In genomic region chr19:2949939-2950285, GRCh38 we compare ENCODE assay signal across 8 cellular contexts. TPM values are rescaled to one million over a fixed set of nuclear protein-coding genes. Genes with fewer than 3 reads are reported as not detected.
DNase-seq lines count a peak whose midpoint lies in the region; ATAC-seq and TF ChIP-seq lines count a peak whose summit lies in the region.

No MANE protein-coding gene starts in this region.

- POLR2A ChIA-PET in activated CD4-positive, alpha-beta memory T cell treated with anti-CD3 and anti-CD28 coated beads, Interleukin-2, amount 10 ng/mL, durations not matched to agents 7 days and 5 days (lab: Charles Lee) = interaction anchor here (0.9 to 2.1 kb wide), 12 partner anchors 13 to 326 kb away, joined by 3 to 10 read pairs (median 4); partner anchors contain the start of genes S1PR4 and ZNF57

- intact Hi-C loops in heart left ventricle (cut with DNase I) = loop anchor here in 8 of 10 donors (1.0 to 10.0 kb wide), 10 partner anchors 27 to 215 kb away; partner anchors contain the start of genes TLE6 (in 1 of the 8) and ZNF555 (in 1 of the 8)

- H3K27me3 ChIP-seq in heart left ventricle = no peaks in the 10 kb centered on the region

- H3K9me3 Mint-ChIP-seq in activated CD4-positive, alpha-beta memory T cell treated with anti-CD3 and anti-CD28 coated beads, Interleukin-2, amount 10 ng/mL, durations not matched to agents 7 days and 5 days = no peaks in the 10 kb centered on the region

- no peaks in the 10 kb centered on the region for H3K27me3 Mint-ChIP-seq in activated CD4-positive, alpha-beta memory T cell treated with anti-CD3 and anti-CD28 coated beads, Interleukin-2, amount 10 ng/mL, durations not matched to agents 7 days and 5 days

- no peak for TF ChIP-seq CTCF in heart left ventricle (IDR thresholded peaks at IDR 0.05)

- H3K4me1 ChIP-seq in heart left ventricle = peaks cover 0 to 24% (median 15%) of the 10 kb centered on the region in 12 donors

- DNase-seq in NCI-H2227 (lab: John Stamatoyannopoulos, UW; ENCODE audit: unreplicated experiment) = peak; percentile 39
- DNase-seq in NCI-H2227 treated with DMSO at 0.1 percent for 48 hours (lab: John Stamatoyannopoulos, UW) = no peak
- peak in 72 of 76 experiments; percentile 80 to 99 (median 94) for DNase-seq in HUDEP-2 (lab: John Stamatoyannopoulos, UW; ENCODE audit: unreplicated experiment in 76 of 76)
- no peak for DNase-seq in activated CD4-positive, alpha-beta memory T cell treated with anti-CD3 and anti-CD28 coated beads, Interleukin-2, amount 10 ng/mL, durations not matched to agents 7 days and 5 days
- peak in 4 of 5 donors; percentile 67 to 77 (median 70) for DNase-seq in heart left ventricle
- peak; percentile 99 for DNase-seq in pulmonary artery endothelial cell (ENCODE audit: low read depth, low spot score)
- no peak for DNase-seq in stimulated activated CD8-positive, alpha-beta memory T cell treated with anti-CD3 and anti-CD28 coated beads, Interleukin-4, amount 100 ng/mL, for 48 hours

- CTCF ChIA-PET in activated CD4-positive, alpha-beta memory T cell treated with anti-CD3 and anti-CD28 coated beads, Interleukin-2, amount 10 ng/mL, durations not matched to agents 7 days and 5 days (lab: Charles Lee) = interaction anchor here (0.7 to 4.9 kb wide), 40 partner anchors 7 to 354 kb away, joined by 3 to 52 read pairs (median 5); partner anchors contain the start of genes TLE5, TLE6, ZNF555 and ZNF57

- H3K4me3 ChIP-seq in heart left ventricle = peak overlapping the region; percentile 41 to 93 (median 80)

- no peaks in the 10 kb centered on the region for H3K9me3 ChIP-seq in heart left ventricle

- H3K27ac ChIP-seq in heart left ventricle = peak overlapping the region; percentile 89 to 99 (median 96)

- peak overlapping the region; percentile 91 for H3K27ac Mint-ChIP-seq in activated CD4-positive, alpha-beta memory T cell treated with anti-CD3 and anti-CD28 coated beads, Interleukin-2, amount 10 ng/mL, durations not matched to agents 7 days and 5 days

- H3K4me1 Mint-ChIP-seq in activated CD4-positive, alpha-beta memory T cell treated with anti-CD3 and anti-CD28 coated beads, Interleukin-2, amount 10 ng/mL, durations not matched to agents 7 days and 5 days = peaks cover 43% of the 10 kb centered on the region

- H3K36me3 ChIP-seq in heart left ventricle = no peaks in the 10 kb centered on the region

- ATAC-seq in heart left ventricle (peak; percentile 12 to 52 (median 34)), HG02623 (IDR thresholded peaks at IDR 0.05; ENCODE audit: unreplicated experiment) (no peak)

- TF ChIP-seq POLR2A in heart left ventricle (IDR thresholded peaks at IDR 0.05) = no peak

- peaks cover 16% of the 10 kb centered on the region for H3K36me3 Mint-ChIP-seq in activated CD4-positive, alpha-beta memory T cell treated with anti-CD3 and anti-CD28 coated beads, Interleukin-2, amount 10 ng/mL, durations not matched to agents 7 days and 5 days (ENCODE audit: low read depth)

- peak overlapping the region; percentile 94 for H3K4me3 Mint-ChIP-seq in activated CD4-positive, alpha-beta memory T cell treated with anti-CD3 and anti-CD28 coated beads, Interleukin-2, amount 10 ng/mL, durations not matched to agents 7 days and 5 days

- WGBS in heart left ventricle, 4 donors = 0 to 1% (median 0%) methylated on average over 11 of the region's 11 CpGs

RNA-seq across cellular contexts. Expression of gene ZNF77, which starts 5.1 kb away (rescaled TPM):
- 1 to 10 TPM; 4.0 to 4.2 TPM for total RNA-seq in activated CD4-positive, alpha-beta memory T cell treated with anti-CD3 and anti-CD28 coated beads, Interleukin-2, amount 10 ng/mL, durations not matched to agents 7 days and 5 days
- total RNA-seq in heart left ventricle = 1 to 10 TPM; 1.8 to 3.2 (median 2.3) TPM
- 1 to 10 TPM; 1.7 to 2.5 TPM for polyA plus RNA-seq in heart left ventricle
- 7.6 and 8.6 TPM in 2 replicates for total RNA-seq in pulmonary artery endothelial cell

RNA-seq across cellular contexts. Expression of gene TLE6, which starts 27.5 kb away (rescaled TPM):
- total RNA-seq in activated CD4-positive, alpha-beta memory T cell treated with anti-CD3 and anti-CD28 coated beads, Interleukin-2, amount 10 ng/mL, durations not matched to agents 7 days and 5 days = 1 to 10 TPM; 1.1 to 2.0 TPM
- total RNA-seq in heart left ventricle = 1 to 10 TPM in 2 of 9 donors, under 1 TPM in 6, not detected in 1; 0.21 to 1.3 (median 0.57) TPM
- 1 to 10 TPM; 1.3 to 1.4 TPM for polyA plus RNA-seq in heart left ventricle
- total RNA-seq in pulmonary artery endothelial cell = 1.9 and 3.4 TPM in 2 replicates

RNA-seq across cellular contexts. Expression of gene ZNF57, which starts 49.2 kb away (rescaled TPM):
- 1 to 10 TPM; 3.1 to 3.7 TPM for total RNA-seq in activated CD4-positive, alpha-beta memory T cell treated with anti-CD3 and anti-CD28 coated beads, Interleukin-2, amount 10 ng/mL, durations not matched to agents 7 days and 5 days
- total RNA-seq in heart left ventricle (1 to 10 TPM; 2.1 to 5.6 (median 3.3) TPM), pulmonary artery endothelial cell (7.0 and 8.2 TPM in 2 replicates)
- 1 to 10 TPM; 2.3 to 3.8 TPM for polyA plus RNA-seq in heart left ventricle

Comparison
In these comparisons a context has a peak if more than half of its experiments do, and no peak if none do; other contexts are left out.
1. DNase-seq: peak in NCI-H2227 (single experiment), HUDEP-2 (72 of 76), heart left ventricle (4 of 5) and pulmonary artery endothelial cell (single experiment); none in NCI-H2227 treated with DMSO at 0.1 percent for 48 hours (single experiment), activated CD4-positive, alpha-beta memory T cell treated with anti-CD3 and anti-CD28 coated beads, Interleukin-2, amount 10 ng/mL, durations not matched to agents 7 days and 5 days (single experiment) and stimulated activated CD8-positive, alpha-beta memory T cell treated with anti-CD3 and anti-CD28 coated beads, Interleukin-4, amount 100 ng/mL, for 48 hours (single experiment).